Comparison of ENCODE assay signal across 8 cellular contexts in the genomic region with DNA sequence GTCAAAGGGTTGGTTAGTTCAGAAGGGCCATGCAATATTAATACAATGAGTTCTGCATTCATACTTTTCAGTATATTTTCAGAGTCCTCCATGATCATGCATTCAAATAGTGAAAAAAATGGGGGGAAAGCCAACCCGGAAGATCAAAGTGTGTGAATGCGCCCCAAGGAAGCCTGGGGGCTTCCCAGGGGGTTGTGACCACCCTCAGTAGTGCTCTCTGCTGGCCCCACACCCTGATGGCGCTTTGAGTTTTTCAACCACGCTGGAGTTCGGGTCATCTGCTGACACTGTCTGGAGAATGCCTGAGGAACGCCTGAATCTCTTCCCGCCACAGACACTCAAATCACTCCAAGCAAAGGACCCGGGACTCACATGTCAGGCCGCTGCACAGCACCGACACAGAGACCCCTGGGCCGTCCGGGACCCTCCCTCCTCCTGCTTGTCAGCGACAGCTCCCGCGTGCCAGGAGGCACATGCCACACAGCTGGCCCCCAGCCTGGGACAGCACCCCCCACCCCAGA. TPM values are rescaled to one million over a fixed set of nuclear protein-coding genes. Genes with fewer than 3 reads are reported as not detected.
A peak's percentile ranks its signal among the peaks of the same experiment; 100 is the strongest.
DNase-seq lines count a peak whose midpoint lies in the region; ATAC-seq and TF ChIP-seq lines count a peak whose summit lies in the region.
"Had no signal": no experiment of that assay in that cellular context is flagged by ENCODE, and none has a peak within 500 bp of the region (broad histone marks: within the 10 kb centered on the region; RNA-seq: fewer than 3 reads in every experiment).

No MANE protein-coding gene starts in this region.

- no peak for ATAC-seq in HG02852 (IDR thresholded peaks at IDR 0.05; ENCODE audit: unreplicated experiment)

- intact Hi-C loops in ascending aorta (cut with DNase I) = loop anchor here (5.0 kb wide), 8 partner anchors 44 to 236 kb away; no protein-coding TSS in a partner anchor

- H3K9me3 Mint-ChIP-seq in IgD-negative memory B cell = peaks cover 0 to 2% (median 0%) of the 10 kb centered on the region in 3 donors

- DNase-seq in ascending aorta (ENCODE audit: low spot score in 2 of 2) = no peak
- no peak for DNase-seq in kidney epithelial cell (ENCODE audit: low read depth)
- no peak for DNase-seq in OCI-M2 (lab: John Stamatoyannopoulos, UW; ENCODE audit: unreplicated experiment)
- no peak for DNase-seq in dermis blood vessel endothelial cell
- DNase-seq: activated CD8-positive, alpha-beta memory T cell treated with anti-CD3 and anti-CD28 coated beads, Interleukin-2, amount 50 U/mL, for 4 hours had no signal

- H3K27ac ChIP-seq in ascending aorta = peak overlapping the region; percentile 85 to 88
- H3K27ac ChIP-seq in subcutaneous abdominal adipose tissue (ENCODE audit: low read depth, low read length) = peak overlapping the region; percentile 65

- peak overlapping the region; percentile 75 to 82 for H3K4me3 ChIP-seq in ascending aorta
- H3K4me3 ChIP-seq in kidney epithelial cell (ENCODE audit: low read depth, low read length) = peak overlapping the region; percentile 82
- H3K4me3 ChIP-seq in subcutaneous abdominal adipose tissue (ENCODE audit: low read depth in 1 of 5, low read length in 5 of 5) = peak overlapping the region; percentile 74 to 88 (median 80)

- no peak for TF ChIP-seq CTCF in ascending aorta (IDR thresholded peaks at IDR 0.05)
- TF ChIP-seq CTCF in kidney epithelial cell (IDR thresholded peaks at IDR 0.05; ENCODE audit: insufficient read depth, low read length, poor library complexity, severe bottlenecking) = peak; percentile 19

- peaks cover 3% of the 10 kb centered on the region for H3K27me3 Mint-ChIP-seq in IgD-negative memory B cell

- H3K4me1 Mint-ChIP-seq in IgD-negative memory B cell = peaks cover 39 to 55% (median 54%) of the 10 kb centered on the region in 3 donors

- H3K4me1 ChIP-seq in ascending aorta = peaks cover 19 to 62% of the 10 kb centered on the region in 2 donors
- H3K4me1 ChIP-seq in subcutaneous abdominal adipose tissue (ENCODE audit: control insufficient read depth in 5 of 5, insufficient read depth in 5 of 5, low read length in 5 of 5) = peaks cover 23 to 83% (median 75%) of the 10 kb centered on the region in 5 donors

- H3K27me3 ChIP-seq in ascending aorta (no peaks in the 10 kb centered on the region), kidney epithelial cell (ENCODE audit: control insufficient read depth, insufficient read depth, low read length) (no peaks in the 10 kb centered on the region), subcutaneous abdominal adipose tissue (ENCODE audit: control insufficient read depth in 5 of 5, insufficient read depth in 4 of 5, low read length in 5 of 5) (no peaks in the 10 kb centered on the region)

- H3K9me3 ChIP-seq in ascending aorta = no peaks in the 10 kb centered on the region
- no peaks in the 10 kb centered on the region for H3K9me3 ChIP-seq in subcutaneous abdominal adipose tissue (ENCODE audit: control insufficient read depth in 5 of 5, low read length in 5 of 5)

- no peaks in the 10 kb centered on the region for H3K36me3 Mint-ChIP-seq in IgD-negative memory B cell

- peak overlapping the region; percentile 59 to 93 (median 87) for H3K27ac Mint-ChIP-seq in IgD-negative memory B cell

- peak overlapping the region; percentile 4 to 86 (median 53) for H3K9ac ChIP-seq in subcutaneous abdominal adipose tissue (ENCODE audit: low read length in 5 of 5)

- peak overlapping the region; percentile 85 to 95 (median 90) for H3K4me3 Mint-ChIP-seq in IgD-negative memory B cell

- H3K36me3 ChIP-seq in ascending aorta (no peaks in the 10 kb centered on the region), kidney epithelial cell (ENCODE audit: control insufficient read depth, insufficient read depth, low read length) (no peaks in the 10 kb centered on the region), subcutaneous abdominal adipose tissue (ENCODE audit: control insufficient read depth in 5 of 5, insufficient read depth in 5 of 5, low read length in 5 of 5) (no peaks in the 10 kb centered on the region)

RNA-seq across cellular contexts. Expression of a gene that starts 1.0 kb away (rescaled TPM):
- polyA plus RNA-seq in IgD-negative memory B cell = 12.5 TPM
- total RNA-seq in ascending aorta (89.8 TPM), kidney epithelial cell (41.2 and 57.0 TPM in 2 replicates), dermis blood vessel endothelial cell (11.7 and 13.6 TPM in 2 replicates)
